1 cellular context compared by ENCODE assay signal in the genomic region with DNA sequence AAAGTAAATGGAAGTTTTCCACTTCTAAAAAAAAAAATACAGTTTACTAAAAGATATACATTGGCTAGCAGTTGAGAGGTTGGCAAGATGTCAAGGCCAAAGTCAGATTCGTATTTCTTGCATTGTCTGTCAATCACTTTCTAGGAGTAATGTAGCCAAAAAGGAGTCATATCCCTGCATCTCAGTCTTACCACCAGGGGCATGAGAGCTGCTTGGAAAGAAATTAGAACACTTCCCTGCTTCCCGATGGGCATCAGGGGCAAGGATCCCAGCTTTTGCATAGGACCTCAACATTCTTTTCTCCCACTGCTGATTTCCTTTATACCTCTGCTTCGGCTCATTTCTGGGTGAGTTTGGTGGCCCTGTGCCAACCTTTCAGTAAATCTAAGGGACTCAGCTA.
TF ChIP-seq lines count a peak whose summit lies in the region.

No MANE protein-coding gene starts in this region.

TF ChIP-seq in SK-N-SH treated with all-trans-retinoic acid at 6 μM for 48 hours, 23 proteins besides CTCF, POLR2A, EP300 and RAD21 (continued from another document):
- TF ChIP-seq POU6F1 (CRISPR knock-in tag; IDR thresholded peaks at IDR 0.05; ENCODE audit: borderline replicate concordance, low read depth) (no peak), TSHZ2 (CRISPR knock-in tag; IDR thresholded peaks at IDR 0.05) (no peak), ZC3H10 (CRISPR knock-in tag; IDR thresholded peaks at IDR 0.05) (no peak), ISL1 (CRISPR knock-in tag; IDR thresholded peaks at IDR 0.05) (no peak), ZNF70 (CRISPR knock-in tag; IDR thresholded peaks at IDR 0.05) (no peak), ZFP30 (CRISPR knock-in tag; IDR thresholded peaks at IDR 0.05) (no peak), OSR1 (CRISPR knock-in tag; IDR thresholded peaks at IDR 0.05) (no peak), TOX (CRISPR knock-in tag; IDR thresholded peaks at IDR 0.05; ENCODE audit: borderline replicate concordance) (no peak), PPARA (CRISPR knock-in tag; IDR thresholded peaks at IDR 0.05; ENCODE audit: borderline replicate concordance) (no peak)
